Comparison of ENCODE assay signal across 8 cellular contexts in the genomic region with DNA sequence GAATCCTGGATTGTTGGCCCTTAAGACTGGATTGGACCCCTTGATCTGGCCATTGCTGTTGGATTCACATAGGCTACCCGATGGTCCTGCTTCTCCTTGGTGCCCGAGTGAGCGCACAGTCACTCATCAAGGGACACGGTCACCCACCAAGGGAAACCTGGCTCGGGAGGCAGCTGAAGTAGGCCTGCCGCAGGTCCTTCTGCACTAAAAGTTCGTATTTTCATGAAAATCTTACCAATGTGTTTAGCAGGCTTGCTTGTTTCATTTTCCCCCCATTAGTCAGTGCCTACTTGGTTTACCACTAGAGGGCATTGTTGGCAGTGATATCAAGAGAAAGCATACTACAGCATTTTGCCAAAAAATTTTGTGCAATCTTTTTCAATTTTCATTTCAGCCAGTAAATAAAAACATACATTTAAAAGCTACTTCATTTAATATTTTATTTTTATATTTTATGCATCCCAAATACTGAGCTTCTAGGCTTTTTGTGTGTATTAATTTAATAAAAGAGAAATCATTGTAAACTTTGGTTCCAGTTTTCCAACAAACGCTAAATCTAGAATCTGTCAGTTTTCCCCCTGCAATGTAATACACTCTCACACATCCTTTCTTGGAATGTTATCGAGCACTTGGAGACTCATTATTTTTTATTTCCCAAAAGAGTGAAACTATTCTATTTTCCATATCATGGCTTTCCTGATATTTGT.
DNase-seq lines count a peak whose midpoint lies in the region; ATAC-seq and TF ChIP-seq lines count a peak whose summit lies in the region.

No MANE protein-coding gene starts in this region.

- no peaks in the 10 kb centered on the region for H3K36me3 ChIP-seq in ascending aorta

- intact Hi-C loops in ascending aorta (cut with DNase I) (loop anchor here (2.0 to 5.0 kb wide), 3 partner anchors 522 to 656 kb away; a partner anchor contains a TSS), sciatic nerve (cut with DNase I) (no loop called here)

- H3K27ac ChIP-seq in ascending aorta = no peak overlapping the region

- peak; percentile 55 to 84 (median 74) for TF ChIP-seq CTCF in ascending aorta (IDR thresholded peaks at IDR 0.05)

- no peaks in the 10 kb centered on the region for H3K9me3 ChIP-seq in ascending aorta

- TF ChIP-seq POLR2A in GM18505 (IDR thresholded peaks at IDR 0.05; ENCODE audit: borderline replicate concordance, extremely low read depth, insufficient read depth, insufficient read length) = no peak

- no peaks in the 10 kb centered on the region for H3K27me3 ChIP-seq in ascending aorta

- H3K4me1 ChIP-seq in ascending aorta = no peaks in the 10 kb centered on the region

- ATAC-seq in GM18505 (IDR thresholded peaks at IDR 0.05; ENCODE audit: unreplicated experiment) (peak; percentile 69), HG03457 (IDR thresholded peaks at IDR 0.05; ENCODE audit: unreplicated experiment) (peak; percentile 63), sciatic nerve (peak; percentile 86), HG03520 (IDR thresholded peaks at IDR 0.05; ENCODE audit: unreplicated experiment) (no peak)

- peak; percentile 62 for DNase-seq in CD1c-positive myeloid dendritic cell (ENCODE audit: extremely low spot score)
- DNase-seq in NOMO-1 (lab: John Stamatoyannopoulos, UW; ENCODE audit: unreplicated experiment in 2 of 2) = peak; percentile 41 to 72
- no peak for DNase-seq in ascending aorta (ENCODE audit: low spot score in 2 of 2)
- peak; percentile 63 for DNase-seq in hepatic stellate cell (ENCODE audit: low spot score)
- no peak for DNase-seq in sciatic nerve (ENCODE audit: low spot score)

- peak overlapping the region; percentile 47 to 54 for H3K4me3 ChIP-seq in ascending aorta

Comparison
In these comparisons a context has a peak if more than half of its experiments do, and no peak if none do; other contexts are left out.
1. DNase-seq: peak in CD1c-positive myeloid dendritic cell (single experiment), NOMO-1 (2 of 2) and hepatic stellate cell (single experiment); none in ascending aorta (0 of 2) and sciatic nerve (single experiment).